1 cellular context compared by ENCODE assay signal in genomic region chr1:2442676-2443075, GRCh38.
TF ChIP-seq lines count a peak whose summit lies in the region.

No MANE protein-coding gene starts in this region.

TF ChIP-seq in WTC11, 78 proteins besides CTCF, POLR2A, EP300 and RAD21 (continued from another document):
- TF ChIP-seq, protein P1, sequence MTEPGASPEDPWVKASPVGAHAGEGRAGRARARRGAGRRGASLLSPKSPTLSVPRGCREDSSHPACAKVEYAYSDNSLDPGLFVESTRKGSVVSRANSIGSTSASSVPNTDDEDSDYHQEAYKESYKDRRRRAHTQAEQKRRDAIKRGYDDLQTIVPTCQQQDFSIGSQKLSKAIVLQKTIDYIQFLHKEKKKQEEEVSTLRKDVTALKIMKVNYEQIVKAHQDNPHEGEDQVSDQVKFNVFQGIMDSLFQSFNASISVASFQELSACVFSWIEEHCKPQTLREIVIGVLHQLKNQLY (CRISPR knock-in tag; IDR thresholded peaks at IDR 0.05): no peak
- TF ChIP-seq NR2C2 (CRISPR knock-in tag; IDR thresholded peaks at IDR 0.05) (no peak), CDX4 (CRISPR knock-in tag; IDR thresholded peaks at IDR 0.05; ENCODE audit: borderline replicate concordance) (no peak), TEAD1 (CRISPR knock-in tag; IDR thresholded peaks at IDR 0.05) (no peak), OVOL2 (CRISPR knock-in tag; IDR thresholded peaks at IDR 0.05; ENCODE audit: borderline replicate concordance) (no peak), ATF2 (CRISPR knock-in tag; IDR thresholded peaks at IDR 0.05; ENCODE audit: borderline replicate concordance, low read depth) (no peak), ESRRA (CRISPR knock-in tag; IDR thresholded peaks at IDR 0.05; ENCODE audit: borderline replicate concordance) (no peak), HMGA2 (CRISPR knock-in tag; IDR thresholded peaks at IDR 0.05) (no peak)
- TF ChIP-seq, protein P2, sequence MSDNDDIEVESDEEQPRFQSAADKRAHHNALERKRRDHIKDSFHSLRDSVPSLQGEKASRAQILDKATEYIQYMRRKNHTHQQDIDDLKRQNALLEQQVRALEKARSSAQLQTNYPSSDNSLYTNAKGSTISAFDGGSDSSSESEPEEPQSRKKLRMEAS (CRISPR knock-in tag; IDR thresholded peaks at IDR 0.05): no peak
